Comparison of ENCODE assay signal across 12 cellular contexts in genomic region chr20:53786071-53786444, GRCh38.
DNase-seq lines count a peak whose midpoint lies in the region; ATAC-seq and TF ChIP-seq lines count a peak whose summit lies in the region.
"Had no signal": no experiment of that assay in that cellular context is flagged by ENCODE, and none has a peak within 500 bp of the region (broad histone marks: within the 10 kb centered on the region; RNA-seq: fewer than 3 reads in every experiment).

No MANE protein-coding gene starts in this region.

- H2BK15ac ChIP-seq in IMR-90 (ENCODE audit: low read depth, low read length) = no peak overlapping the region; the same call in 2 of the 3 replicates

- H2BK120ac ChIP-seq in IMR-90 (ENCODE audit: low read depth, low read length) = peak overlapping the region; percentile 38; the same call in 1 of the 2 replicates

- H4K8ac ChIP-seq in IMR-90 (ENCODE audit: low read depth in 2 of 2, low read length in 2 of 2) = no peak overlapping the region

- dilution Hi-C loops in IMR-90 (cut with HindIII; ENCODE audit: low sequenced_read_pairs, unreplicated experiment) = no loop called here

- H3K14ac ChIP-seq in IMR-90 (replicated peaks; ENCODE audit: low read depth, low read length) = no peak overlapping the region

- CTCF ChIA-PET in IMR-90 (lab: Yijun Ruan, JAX) = interaction anchor here (0.6 kb wide), 1 partner anchor 104 kb away, joined by 3 read pairs; no protein-coding TSS in a partner anchor
- CTCF ChIA-PET in Panc1 (lab: Charles Lee) = interaction anchor here (0.6 to 1.5 kb wide), 4 partner anchors 120 to 240 kb away, joined by 4 to 7 read pairs (median 6); no protein-coding TSS in a partner anchor

- TF ChIP-seq EP300 in suprapubic skin (IDR thresholded peaks at IDR 0.05) (no peak), upper lobe of left lung (IDR thresholded peaks at IDR 0.05) (no peak)

- intact Hi-C loops in IMR-90 (cut with micrococcal nuclease) (no loop called here), Panc1 (cut with micrococcal nuclease; ENCODE audit: unreplicated experiment) (loop anchor here (5.0 kb wide), 2 partner anchors 44 to 81 kb away; no protein-coding TSS in a partner anchor), left lung (cut with DNase I) (no loop called here)

- in situ Hi-C loops in IMR-90 (cut with MboI; ENCODE audit: low sequenced_read_pairs) (no loop called here), Panc1 (cut with HindIII; ENCODE audit: low pct_unique_long_range_greater_than_20kb, low sequenced_read_pairs) (no loop called here)

- DNase-seq in IMR-90 = no peak
- DNase-seq in Panc1 (ENCODE audit: low read depth, low spot score) = no peak
- DNase-seq in left lung = no peak
- no peak for DNase-seq in suprapubic skin (ENCODE audit: low spot score in 2 of 2)
- DNase-seq in upper lobe of left lung = no peak
- DNase-seq in osteoblast (ENCODE audit: insufficient read length, low spot score, missing footprints) = no peak
- DNase-seq: activated CD4-positive, alpha-beta T cell treated with anti-CD3 and anti-CD28 coated beads for 4 hours; activated T-cell treated with anti-CD3 and anti-CD28 coated beads, Interleukin-2, amount 50 U/mL, for 24 hours; amniotic stem cell; CD8-positive, alpha-beta memory T cell; NCI-H146 had no signal

- no peaks in the 10 kb centered on the region for H4K20me1 ChIP-seq in IMR-90 (ENCODE audit: insufficient read depth, low read length)
- H4K20me1 ChIP-seq in osteoblast (ENCODE audit: insufficient read depth, low read length) = no peaks in the 10 kb centered on the region

- no peak overlapping the region for H2BK20ac ChIP-seq in IMR-90 (ENCODE audit: low read depth, low read length)

- H3K23ac ChIP-seq in IMR-90 (ENCODE audit: low read depth, low read length) = no peak overlapping the region

- H3K18ac ChIP-seq in IMR-90 (ENCODE audit: low read depth, low read length) = no peak overlapping the region

- no peak overlapping the region for H2AK5ac ChIP-seq in IMR-90 (ENCODE audit: low read depth, low read length)

- peaks cover 7% of the 10 kb centered on the region for H3K4me1 ChIP-seq in IMR-90 (ENCODE audit: control insufficient read depth, insufficient read depth, low read length)
- peaks cover 57% of the 10 kb centered on the region for H3K4me1 ChIP-seq in Panc1 (ENCODE audit: control insufficient read depth, insufficient read depth, low read length)
- H3K4me1 ChIP-seq in left lung = peaks cover 0 to 22% of the 10 kb centered on the region in 2 donors
- peaks cover 41% of the 10 kb centered on the region for H3K4me1 ChIP-seq in suprapubic skin
- H3K4me1 ChIP-seq in upper lobe of left lung = peaks cover 6 to 18% (median 10%) of the 10 kb centered on the region in 4 donors
- peaks cover 13% of the 10 kb centered on the region for H3K4me1 ChIP-seq in osteoblast (ENCODE audit: insufficient read depth, low read length)

- TF ChIP-seq RAD21 in IMR-90 (IDR thresholded peaks at IDR 0.05; ENCODE audit: low read length) = no peak

- H2BK5ac ChIP-seq in IMR-90 (ENCODE audit: low read depth, low read length, poor library complexity, severe bottlenecking) = no peak overlapping the region

- no peaks in the 10 kb centered on the region for H3K79me1 ChIP-seq in IMR-90 (ENCODE audit: low read depth in 1 of 2, low read length in 2 of 2)

- BruUV-seq in IMR-90 (replicated peaks; lab: Mats Ljungman, UMichigan) = no TSS peak
- no TSS peak for BruUV-seq in Panc1 (replicated peaks; lab: Mats Ljungman, UMichigan)

- H3K9me1 ChIP-seq in IMR-90 (ENCODE audit: insufficient read depth, low read length) = 0 out of 2 replicates have a peak, but pooled peaks cover 2% of the 10 kb centered on the region

- no peak overlapping the region for H3K4ac ChIP-seq in IMR-90 (ENCODE audit: low read depth, low read length)

- no peak for TF ChIP-seq CTCF in IMR-90 (conservative IDR thresholded peaks at IDR 0.05; ENCODE audit: low read depth, low read length)
- TF ChIP-seq CTCF in Panc1 (IDR thresholded peaks at IDR 0.05) = no peak
- TF ChIP-seq CTCF in left lung (IDR thresholded peaks at IDR 0.05) = no peak
- no peak for TF ChIP-seq CTCF in suprapubic skin (IDR thresholded peaks at IDR 0.05)
- no peak for TF ChIP-seq CTCF in upper lobe of left lung (IDR thresholded peaks at IDR 0.05)
- TF ChIP-seq CTCF in osteoblast (IDR thresholded peaks at IDR 0.05; ENCODE audit: extremely low read depth, low read depth, low read length) = no peak

- H4K91ac ChIP-seq in IMR-90 (ENCODE audit: insufficient read depth, low read depth, low read length) = peak overlapping the region; percentile 43; the same call in 1 of the 2 replicates

- 100% methylated on average over 2 of the region's 3 CpGs; no CpG with 5 or more reads in 1 of the 2 experiments for WGBS in IMR-90 (ENCODE audit: extremely low coverage in 2 of 2, insufficient read length in 1 of 2), 2 experiments
- 34% methylated on average over 3 of the region's 3 CpGs for WGBS in suprapubic skin
- WGBS in upper lobe of left lung, 2 donors = 53 to 66% methylated on average over 3 of the region's 3 CpGs

- H3K9me3 ChIP-seq in IMR-90 (ENCODE audit: control insufficient read depth, insufficient read depth, low read length) (no peaks in the 10 kb centered on the region), Panc1 (ENCODE audit: control insufficient read depth, insufficient read depth, low read depth, low read length) (no peaks in the 10 kb centered on the region), left lung (no peaks in the 10 kb centered on the region), suprapubic skin (no peaks in the 10 kb centered on the region), upper lobe of left lung (no peaks in the 10 kb centered on the region), osteoblast (ENCODE audit: low read depth, low read length) (no peaks in the 10 kb centered on the region)

- no peak overlapping the region for H2AFZ ChIP-seq in IMR-90 (replicated peaks; ENCODE audit: low read length, poor library complexity)
- H2AFZ ChIP-seq in osteoblast (ENCODE audit: low read length) = no peak overlapping the region

- H3K4me3 ChIP-seq in IMR-90 (ENCODE audit: insufficient read depth, low read depth, low read length) (no peak overlapping the region), Panc1 (ENCODE audit: low read depth in 2 of 2, low read length in 2 of 2) (peak overlapping the region in 1 of 2 experiments; percentile 5; a peak in 1 of 4 replicates), left lung (no peak overlapping the region), suprapubic skin (no peak overlapping the region), upper lobe of left lung (no peak overlapping the region), osteoblast (ENCODE audit: insufficient read depth, low read length) (no peak overlapping the region)

- H3K27ac ChIP-seq in IMR-90 (ENCODE audit: insufficient read depth, low read length) (no peak overlapping the region), Panc1 (ENCODE audit: low read length) (peak overlapping the region; percentile 100), left lung (peak overlapping the region in 1 of 2 donors; percentile 50), suprapubic skin (peak overlapping the region; percentile 78), upper lobe of left lung (no peak overlapping the region), osteoblast (ENCODE audit: low read depth, low read length) (no peak overlapping the region)

- no peak overlapping the region for H4K5ac ChIP-seq in IMR-90 (ENCODE audit: low read depth, low read length)

- H3K4me2 ChIP-seq in IMR-90 (ENCODE audit: low read depth, low read length) (no peak overlapping the region), osteoblast (ENCODE audit: insufficient read depth, low read length) (no peak overlapping the region)

- TF ChIP-seq POLR2A in IMR-90 (IDR thresholded peaks at IDR 0.05; ENCODE audit: low read depth, low read length) (no peak), suprapubic skin (IDR thresholded peaks at IDR 0.05) (no peak), upper lobe of left lung (IDR thresholded peaks at IDR 0.05) (no peak)

- ATAC-seq in IMR-90 (ENCODE audit: low read depth) (no peak), Panc1 (peak; percentile 62), left lung (peak; percentile 74), GM19035 (IDR thresholded peaks at IDR 0.05; ENCODE audit: unreplicated experiment) (no peak), upper lobe of left lung (ENCODE audit: low FRiP score in 2 of 2) (no peak)

- no peak overlapping the region for H3K56ac ChIP-seq in IMR-90 (ENCODE audit: extremely low read depth, insufficient read depth, low read length)

- H3K36me3 ChIP-seq in IMR-90 (ENCODE audit: control insufficient read depth, insufficient read depth, low read length) (no peaks in the 10 kb centered on the region), Panc1 (ENCODE audit: control insufficient read depth, insufficient read depth, low read length) (no peaks in the 10 kb centered on the region), left lung (no peaks in the 10 kb centered on the region), suprapubic skin (no peaks in the 10 kb centered on the region), upper lobe of left lung (no peaks in the 10 kb centered on the region), osteoblast (ENCODE audit: insufficient read depth, low read length) (no peaks in the 10 kb centered on the region)

- H3K79me2 ChIP-seq in osteoblast (ENCODE audit: insufficient read depth, low read length) = no peaks in the 10 kb centered on the region

- POLR2A ChIA-PET in IMR-90 (lab: Charles Lee; ENCODE audit: unreplicated experiment) = no interaction called here
- POLR2A ChIA-PET in Panc1 (lab: Charles Lee) = interaction anchor here (0.5 to 1.8 kb wide), 9 partner anchors 11 to 194 kb away, joined by 3 to 15 read pairs (median 5); no protein-coding TSS in a partner anchor

- H2AK9ac ChIP-seq in IMR-90 (replicated peaks; ENCODE audit: low read depth, low read length, poor library complexity) = no peak overlapping the region

- H3K27me3 ChIP-seq in IMR-90 (ENCODE audit: control insufficient read depth, insufficient read depth, low read length) = no peaks in the 10 kb centered on the region
- no peaks in the 10 kb centered on the region for H3K27me3 ChIP-seq in Panc1 (ENCODE audit: control insufficient read depth, insufficient read depth, low read length)
- no peaks in the 10 kb centered on the region for H3K27me3 ChIP-seq in left lung
- H3K27me3 ChIP-seq in suprapubic skin = no peaks in the 10 kb centered on the region
- H3K27me3 ChIP-seq in upper lobe of left lung = no peaks in the 10 kb centered on the region
- H3K27me3 ChIP-seq in osteoblast (ENCODE audit: insufficient read depth, low read length) = no peaks in the 10 kb centered on the region

- H3K9ac ChIP-seq in IMR-90 (ENCODE audit: low read depth, low read length) = no peak overlapping the region

TF ChIP-seq in IMR-90, 13 proteins besides CTCF, POLR2A, EP300 and RAD21 (continues in another document):
- TF ChIP-seq USF2 (IDR thresholded peaks at IDR 0.05; ENCODE audit: low read depth, low read length) (no peak), RFX5 (IDR thresholded peaks at IDR 0.05; ENCODE audit: low read depth, low read length) (no peak), MAZ (IDR thresholded peaks at IDR 0.05; ENCODE audit: borderline replicate concordance, low read depth, low read length) (no peak)

Comparison
In these comparisons a context has a peak if more than half of its experiments do, and no peak if none do; other contexts are left out.
1. ATAC-seq: peak in Panc1 (single experiment) and left lung (single experiment); none in IMR-90 (single experiment), GM19035 (single experiment) and upper lobe of left lung (0 of 2).
2. H3K27ac ChIP-seq: peak in Panc1 (single experiment) and suprapubic skin (single experiment); none in IMR-90 (single experiment), upper lobe of left lung (0 of 4) and osteoblast (single experiment).